ENCODE assay signal across 8 cellular contexts in genomic region chr14:22555573-22556011, GRCh38. TPM values are rescaled to one million over a fixed set of nuclear protein-coding genes. Genes with fewer than 3 reads are reported as not detected.
DNase-seq lines count a peak whose midpoint lies in the region; ATAC-seq, FAIRE-seq and TF ChIP-seq lines count a peak whose summit lies in the region.

No MANE protein-coding gene starts in this region.

- in situ Hi-C loops in G401 (cut with HindIII; ENCODE audit: low sequenced_read_pairs): no loop called here

- H3K27me3 Mint-ChIP-seq in CD14-positive monocyte (ENCODE audit: low read depth in 3 of 3) (peaks cover 0 to 3% (median 0%) of the 10 kb centered on the region in 3 donors), HFFc6 (ENCODE audit: insufficient read depth) (peaks cover 2% of the 10 kb centered on the region; the same call in 1 of the 2 replicates), chondrocyte (ENCODE audit: low read depth) (no peaks in the 10 kb centered on the region)
- no peaks in the 10 kb centered on the region for H3K27me3 Mint-ChIP-seq in stimulated activated memory B cell treated with anti-CD40 and anti-IgM and Interleukin-4, amounts not matched to agents 10 μg/mL and 1 μg/mL and 100 μg/mL, for 72 hours

- H3K4me3 Mint-ChIP-seq in CD14-positive monocyte (no peak overlapping the region), HFFc6 (peak overlapping the region; percentile 74; the same call in 1 of the 2 replicates), chondrocyte (ENCODE audit: unreplicated experiment) (no peak overlapping the region)
- H3K4me3 Mint-ChIP-seq in stimulated activated memory B cell treated with anti-CD40 and anti-IgM and Interleukin-4, amounts not matched to agents 10 μg/mL and 1 μg/mL and 100 μg/mL, for 72 hours: peak overlapping the region; percentile 66

- no peaks in the 10 kb centered on the region for H3K36me3 Mint-ChIP-seq in CD14-positive monocyte
- H3K36me3 Mint-ChIP-seq in HFFc6 (ENCODE audit: low read depth): no peaks in the 10 kb centered on the region
- H3K36me3 Mint-ChIP-seq in chondrocyte (ENCODE audit: low read depth): no peaks in the 10 kb centered on the region
- peaks cover 23% of the 10 kb centered on the region for H3K36me3 Mint-ChIP-seq in stimulated activated memory B cell treated with anti-CD40 and anti-IgM and Interleukin-4, amounts not matched to agents 10 μg/mL and 1 μg/mL and 100 μg/mL, for 72 hours

- H3K4me1 Mint-ChIP-seq in CD14-positive monocyte (peaks cover 36% of the 10 kb centered on the region), HFFc6 (ENCODE audit: low read depth) (peaks cover 50% of the 10 kb centered on the region), chondrocyte (ENCODE audit: low read depth) (peaks cover 46% of the 10 kb centered on the region)
- peaks cover 91% of the 10 kb centered on the region for H3K4me1 Mint-ChIP-seq in stimulated activated memory B cell treated with anti-CD40 and anti-IgM and Interleukin-4, amounts not matched to agents 10 μg/mL and 1 μg/mL and 100 μg/mL, for 72 hours

- no peak for ATAC-seq in stimulated activated memory B cell treated with anti-CD40 and anti-IgM and Interleukin-4, amounts not matched to agents 10 μg/mL and 1 μg/mL and 100 μg/mL, for 72 hours

- DNase-seq in CD14-positive monocyte (ENCODE audit: low spot score) (no peak), HFFc6 (no peak), RCC 7860 (ENCODE audit: low spot score) (peak; percentile 59), chondrocyte (ENCODE audit: low spot score) (no peak), G401 (ENCODE audit: low spot score) (no peak), SKM-1 treated with dmso at 0.1 percent for 144 hours (lab: John Stamatoyannopoulos, UW; ENCODE audit: unreplicated experiment) (no peak), HK-2 (ENCODE audit: unreplicated experiment) (no peak)

- no peak for FAIRE-seq in RCC 7860 (lab: Jason Lieb, UNC)

- H3K27ac Mint-ChIP-seq in CD14-positive monocyte: peak overlapping the region in 4 of 7 donors; percentile 54 to 91 (median 58)
- H3K27ac Mint-ChIP-seq in HFFc6: peak overlapping the region; percentile 93
- H3K27ac Mint-ChIP-seq in chondrocyte (ENCODE audit: unreplicated experiment): peak overlapping the region; percentile 10
- H3K27ac Mint-ChIP-seq in stimulated activated memory B cell treated with anti-CD40 and anti-IgM and Interleukin-4, amounts not matched to agents 10 μg/mL and 1 μg/mL and 100 μg/mL, for 72 hours: peak overlapping the region; percentile 98

- H3K9me3 Mint-ChIP-seq in CD14-positive monocyte (no peaks in the 10 kb centered on the region), HFFc6 (no peaks in the 10 kb centered on the region), chondrocyte (ENCODE audit: low read depth) (no peaks in the 10 kb centered on the region)
- H3K9me3 Mint-ChIP-seq in stimulated activated memory B cell treated with anti-CD40 and anti-IgM and Interleukin-4, amounts not matched to agents 10 μg/mL and 1 μg/mL and 100 μg/mL, for 72 hours: no peaks in the 10 kb centered on the region

- no peak for TF ChIP-seq CTCF in CD14-positive monocyte (IDR thresholded peaks at IDR 0.05)
- no peak for TF ChIP-seq CTCF in HFFc6 (IDR thresholded peaks at IDR 0.05)
- TF ChIP-seq CTCF in chondrocyte (IDR thresholded peaks at IDR 0.05): no peak

- intact Hi-C loops in CD14-positive monocyte (cut with micrococcal nuclease): no loop called here

RNA-seq across cellular contexts. Expression of gene DAD1, which starts 33.4 kb away (rescaled TPM):
- polyA plus RNA-seq in CD14-positive monocyte: 100 to 1,000 TPM; 440 to 444 TPM
- 100 to 1,000 TPM; 292 to 311 (median 302) TPM for total RNA-seq in HFFc6 (2021; fragmentation: NEBNext Ultra II Directional; extraction: Animal tissue kit (Norgen Biotek cat#: 25700))
- total RNA-seq in chondrocyte: 248 to 266 TPM (median 253 TPM) in 3 replicates
- 381 and 389 TPM in 2 replicates for total RNA-seq in G401 (2014; rRNA removed; shearing (Covaris generic))

RNA-seq across cellular contexts. Expression of gene ABHD4, which starts 42.5 kb away (rescaled TPM):
- polyA plus RNA-seq in CD14-positive monocyte: 10 to 100 TPM in 1 of 2 donors, 1 to 10 TPM in 1; 9.4 to 13.4 TPM
- total RNA-seq in HFFc6 (2021; fragmentation: NEBNext Ultra II Directional; extraction: Animal tissue kit (Norgen Biotek cat#: 25700)): 10 to 100 TPM; 22.2 to 31.6 (median 27.5) TPM
- 52.1 to 89.9 TPM (median 88.0 TPM) in 3 replicates for total RNA-seq in chondrocyte
- 8.1 and 8.9 TPM in 2 replicates for total RNA-seq in G401 (2014; rRNA removed; shearing (Covaris generic))

Comparison
In these comparisons a context has a peak if more than half of its experiments do, and no peak if none do; other contexts are left out.
1. H3K27ac Mint-ChIP-seq: peak in every context shown above with its lines; median percentile 98 in stimulated activated memory B cell treated with anti-CD40 and anti-IgM and Interleukin-4, amounts not matched to agents 10 μg/mL and 1 μg/mL and 100 μg/mL, for 72 hours; 93 in HFFc6; 58 in CD14-positive monocyte; 10 in chondrocyte.
2. H3K4me3 Mint-ChIP-seq: peak in HFFc6 (single experiment) and stimulated activated memory B cell treated with anti-CD40 and anti-IgM and Interleukin-4, amounts not matched to agents 10 μg/mL and 1 μg/mL and 100 μg/mL, for 72 hours (single experiment); none in CD14-positive monocyte (0 of 2) and chondrocyte (single experiment).